In genomic region chr1:13892141-13892670, GRCh38 we compare ENCODE assay signal across 13 cellular contexts.
DNase-seq lines count a peak whose midpoint lies in the region; ATAC-seq and TF ChIP-seq lines count a peak whose summit lies in the region.
"Had no signal": no experiment of that assay in that cellular context is flagged by ENCODE, and none has a peak within 500 bp of the region (broad histone marks: within the 10 kb centered on the region; RNA-seq: fewer than 3 reads in every experiment).

No MANE protein-coding gene starts in this region.

- H3K79me2 ChIP-seq in mammary epithelial cell (ENCODE audit: insufficient read depth, low read length): no peaks in the 10 kb centered on the region

- WGBS in mammary epithelial cell (ENCODE audit: low coverage, missing lambda C conversion rate): 12% methylated on average over 9 of the region's 10 CpGs
- WGBS in esophagus muscularis mucosa: 14% methylated on average over 10 of the region's 10 CpGs
- WGBS in transverse colon (ENCODE audit: low coverage in 1 of 2), 2 donors: 0 to 29% methylated on average over 2 to 10 of the region's 10 CpGs

- no peak overlapping the region for H2AFZ ChIP-seq in mammary epithelial cell (ENCODE audit: low read depth, low read length)

- no peaks in the 10 kb centered on the region for H3K4me1 ChIP-seq in breast epithelium
- H3K4me1 ChIP-seq in mammary epithelial cell (ENCODE audit: insufficient read depth, low read length): no peaks in the 10 kb centered on the region
- H3K4me1 ChIP-seq in esophagus muscularis mucosa: peaks cover 5 to 18% (median 16%) of the 10 kb centered on the region in 4 donors
- peaks cover 0 to 28% (median 10%) of the 10 kb centered on the region in 4 donors for H3K4me1 ChIP-seq in transverse colon

- no peak overlapping the region for H3K9ac ChIP-seq in mammary epithelial cell (ENCODE audit: insufficient read depth, low read length)

- dilution Hi-C loops in mammary epithelial cell (cut with HindIII; ENCODE audit: low sequenced_read_pairs): no loop called here

- TF ChIP-seq EP300 in esophagus muscularis mucosa (IDR thresholded peaks at IDR 0.05): no peak
- TF ChIP-seq EP300 in transverse colon (IDR thresholded peaks at IDR 0.05; ENCODE audit: low read depth): no peak

- H3K27ac ChIP-seq in breast epithelium (no peak overlapping the region), mammary epithelial cell (ENCODE audit: insufficient read depth, low read depth, low read length) (no peak overlapping the region), esophagus muscularis mucosa (replicated peaks in 1 of 4) (no peak overlapping the region), transverse colon (no peak overlapping the region)
- H3K27ac ChIP-seq: pancreas had no signal

- peaks cover 0 to 10% of the 10 kb centered on the region in 2 donors for H3K27me3 ChIP-seq in breast epithelium
- peaks cover 13% of the 10 kb centered on the region for H3K27me3 ChIP-seq in mammary epithelial cell (ENCODE audit: insufficient read depth, low read length)
- H3K27me3 ChIP-seq in esophagus muscularis mucosa: peaks cover 0 to 63% (median 5%) of the 10 kb centered on the region in 4 donors
- H3K27me3 ChIP-seq in transverse colon: peaks cover 47% of the 10 kb centered on the region

- peak overlapping the region; percentile 77 for H3K4me3 Mint-ChIP-seq in nephron progenitor cell
- no peak overlapping the region for H3K4me3 Mint-ChIP-seq in activated CD4-positive, alpha-beta T cell treated with anti-CD3 and anti-CD28 coated beads, Interleukin-2, amount 10 ng/mL, durations not matched to agents 24 days and 14 days

- H3K9me3 ChIP-seq in breast epithelium: no peaks in the 10 kb centered on the region
- H3K9me3 ChIP-seq in mammary epithelial cell (replicated peaks; ENCODE audit: insufficient read depth, low read length): no peaks in the 10 kb centered on the region
- H3K9me3 ChIP-seq in esophagus muscularis mucosa: no peaks in the 10 kb centered on the region
- H3K9me3 ChIP-seq in transverse colon: no peaks in the 10 kb centered on the region
- H3K9me3 ChIP-seq: pancreas had no signal

- DNase-seq in breast epithelium (ENCODE audit: low spot score in 2 of 2) (no peak), mammary epithelial cell (no peak), esophagus muscularis mucosa (ENCODE audit: extremely low spot score) (no peak), nephron progenitor cell (no peak), transverse colon (no peak), NCI-H1092 (lab: John Stamatoyannopoulos, UW) (no peak)
- no peak for DNase-seq in activated CD4-positive, alpha-beta T cell treated with anti-CD3 and anti-CD28 coated beads, Interleukin-2, amount 10 ng/mL, durations not matched to agents 24 days and 14 days
- DNase-seq: DND-41, KG1, NCI-H2081 had no signal

- BruUV-seq in mammary epithelial cell (replicated peaks; lab: Mats Ljungman, UMichigan): no TSS peak

- peaks cover 41% of the 10 kb centered on the region for H3K27me3 Mint-ChIP-seq in nephron progenitor cell (ENCODE audit: low read depth, poor library complexity)
- H3K27me3 Mint-ChIP-seq in activated CD4-positive, alpha-beta T cell treated with anti-CD3 and anti-CD28 coated beads, Interleukin-2, amount 10 ng/mL, durations not matched to agents 24 days and 14 days: peaks cover 41% of the 10 kb centered on the region

- H3K4me3 ChIP-seq in breast epithelium: peak overlapping the region; percentile 45 to 78 (median 56)
- H3K4me3 ChIP-seq in mammary epithelial cell (replicated peaks in 1 of 3; ENCODE audit: insufficient read depth in 1 of 3, low read depth in 2 of 3, low read length in 3 of 3): no peak overlapping the region
- H3K4me3 ChIP-seq in esophagus muscularis mucosa: peak overlapping the region; percentile 47 to 58 (median 50)
- peak overlapping the region in 3 of 4 donors; percentile 48 to 59 (median 50) for H3K4me3 ChIP-seq in transverse colon

- H3K36me3 ChIP-seq in breast epithelium (no peaks in the 10 kb centered on the region), mammary epithelial cell (ENCODE audit: insufficient read depth, low read length) (no peaks in the 10 kb centered on the region), esophagus muscularis mucosa (no peaks in the 10 kb centered on the region), transverse colon (no peaks in the 10 kb centered on the region)
- H3K36me3 ChIP-seq: pancreas, tibial nerve had no signal

- H3K4me1 Mint-ChIP-seq in nephron progenitor cell: peaks cover 24% of the 10 kb centered on the region
- no peaks in the 10 kb centered on the region for H3K4me1 Mint-ChIP-seq in activated CD4-positive, alpha-beta T cell treated with anti-CD3 and anti-CD28 coated beads, Interleukin-2, amount 10 ng/mL, durations not matched to agents 24 days and 14 days

- H3K36me3 Mint-ChIP-seq in nephron progenitor cell (ENCODE audit: low read depth): no peaks in the 10 kb centered on the region
- H3K36me3 Mint-ChIP-seq in activated CD4-positive, alpha-beta T cell treated with anti-CD3 and anti-CD28 coated beads, Interleukin-2, amount 10 ng/mL, durations not matched to agents 24 days and 14 days (ENCODE audit: low read depth): no peaks in the 10 kb centered on the region

- in situ Hi-C loops in mammary epithelial cell (cut with MboI; ENCODE audit: low sequenced_read_pairs in 2 of 2): no loop called here
- in situ Hi-C loops in transverse colon (cut with MboI; ENCODE audit: low pct_ligation_motif_present in 1 of 4, low pct_unique_long_range_greater_than_20kb in 1 of 4, low sequenced_read_pairs in 3 of 4): no loop called here

- no peak overlapping the region for H3K27ac Mint-ChIP-seq in nephron progenitor cell
- H3K27ac Mint-ChIP-seq in activated CD4-positive, alpha-beta T cell treated with anti-CD3 and anti-CD28 coated beads, Interleukin-2, amount 10 ng/mL, durations not matched to agents 24 days and 14 days: no peak overlapping the region

- H4K20me1 ChIP-seq in mammary epithelial cell (ENCODE audit: insufficient read depth, low read length): no peaks in the 10 kb centered on the region

- intact Hi-C loops in breast epithelium (cut with DNase I; ENCODE audit: low total_unique reads) (no loop called here), mammary epithelial cell (cut with micrococcal nuclease) (no loop called here), esophagus muscularis mucosa (cut with DNase I) (no loop called here), transverse colon (cut with DNase I; ENCODE audit: low total_unique reads) (no loop called here)
- intact Hi-C loops in activated CD4-positive, alpha-beta T cell treated with anti-CD3 and anti-CD28 coated beads, Interleukin-2, amount 10 ng/mL, durations not matched to agents 24 days and 14 days (cut with micrococcal nuclease): no loop called here

- TF ChIP-seq CTCF in breast epithelium (IDR thresholded peaks at IDR 0.05): no peak
- TF ChIP-seq CTCF in mammary epithelial cell (conservative IDR thresholded peaks at IDR 0.05 in 1 of 2, IDR thresholded peaks at IDR 0.05 in 1 of 2; ENCODE audit: extremely low read depth in 1 of 2, insufficient read depth in 1 of 2, low read depth in 1 of 2, low read length in 2 of 2): no peak
- no peak for TF ChIP-seq CTCF in esophagus muscularis mucosa (IDR thresholded peaks at IDR 0.05)
- TF ChIP-seq CTCF in nephron progenitor cell (IDR thresholded peaks at IDR 0.05): no peak
- TF ChIP-seq CTCF in transverse colon (IDR thresholded peaks at IDR 0.05): no peak

- TF ChIP-seq POLR2A in breast epithelium (IDR thresholded peaks at IDR 0.05) (no peak), esophagus muscularis mucosa (IDR thresholded peaks at IDR 0.05; ENCODE audit: low read depth) (no peak), transverse colon (IDR thresholded peaks at IDR 0.05) (no peak)

- ATAC-seq in GM21367 (IDR thresholded peaks at IDR 0.05; ENCODE audit: unreplicated experiment): no peak

- CTCF ChIA-PET in mammary epithelial cell (lab: Charles Lee; ENCODE audit: low non-redundant PET): no interaction called here

- peaks cover 16% of the 10 kb centered on the region for H3K9me3 Mint-ChIP-seq in nephron progenitor cell
- no peaks in the 10 kb centered on the region for H3K9me3 Mint-ChIP-seq in activated CD4-positive, alpha-beta T cell treated with anti-CD3 and anti-CD28 coated beads, Interleukin-2, amount 10 ng/mL, durations not matched to agents 24 days and 14 days

- no peak overlapping the region for H3K4me2 ChIP-seq in mammary epithelial cell (ENCODE audit: insufficient read depth, low read depth, low read length)

Comparison
In these comparisons a context has a peak if more than half of its experiments do, and no peak if none do; other contexts are left out.
1. H3K4me3 ChIP-seq: peak in breast epithelium (3 of 3), esophagus muscularis mucosa (4 of 4) and transverse colon (3 of 4); none in mammary epithelial cell (0 of 3).